In genomic region chr4:165360985-165361678, GRCh38 we compare ENCODE assay signal across 32 cellular contexts. TPM values are rescaled to one million over a fixed set of nuclear protein-coding genes. Genes with fewer than 3 reads are reported as not detected.
"Had no signal": no experiment of that assay in that cellular context is flagged by ENCODE, and none has a peak within 500 bp of the region (broad histone marks: within the 10 kb centered on the region; RNA-seq: fewer than 3 reads in every experiment).

No MANE protein-coding gene starts in this region.

- H3K27ac ChIP-seq: brain microvascular endothelial cell, Peyer's patch, SJSA1, VCaP had no signal

- ATAC-seq: activated naive CD4-positive, alpha-beta T cell treated with anti-CD3 and anti-CD28 coated beads, Interleukin-2, amount 50 U/mL, for 72 hours; activated T-cell treated with anti-CD3 and anti-CD28 coated beads, Interleukin-2, amount 50 U/mL, for 4 hours; PC-3 had no signal

- H3K4me3 Mint-ChIP-seq: activated B cell treated with CpG ODN at 0.5 μM for 24 hours; activated CD4-positive, alpha-beta memory T cell treated with anti-CD3 and anti-CD28 coated beads for 36 hours; activated naive CD4-positive, alpha-beta T cell treated with anti-CD3 and anti-CD28 coated beads for 36 hours; activated T-cell treated with anti-CD3 and anti-CD28 coated beads, Interleukin-2, amount 50 U/mL, for 4 hours had no signal

- H3K36me3 ChIP-seq: brain microvascular endothelial cell, Peyer's patch, SJSA1 had no signal

- H3K9me3 Mint-ChIP-seq: activated B cell treated with CpG ODN at 0.5 μM for 24 hours; activated CD4-positive, alpha-beta memory T cell treated with anti-CD3 and anti-CD28 coated beads for 36 hours; activated naive CD4-positive, alpha-beta T cell treated with anti-CD3 and anti-CD28 coated beads for 36 hours; activated naive CD4-positive, alpha-beta T cell treated with anti-CD3 and anti-CD28 coated beads, Interleukin-2, amount 50 U/mL, for 72 hours; activated T-cell treated with anti-CD3 and anti-CD28 coated beads, Interleukin-2, amount 50 U/mL, for 4 hours; activated T-helper 2 cell treated with anti-CD3 and anti-CD28 coated beads, Interferon-gamma antibody, Interleukin-2, Interleukin-4, amounts not matched to agents 10 μg/mL and 5 μg/mL and 100 μg/mL, durations not matched to agents 14 hours and 24 hours and 36 hours had no signal

- H3K27ac Mint-ChIP-seq: activated B cell treated with CpG ODN at 0.5 μM for 24 hours; activated CD4-positive, alpha-beta memory T cell treated with anti-CD3 and anti-CD28 coated beads for 36 hours; activated naive CD4-positive, alpha-beta T cell treated with anti-CD3 and anti-CD28 coated beads for 36 hours; activated naive CD4-positive, alpha-beta T cell treated with anti-CD3 and anti-CD28 coated beads, Interleukin-2, amount 50 U/mL, for 72 hours; activated T-helper 2 cell treated with anti-CD3 and anti-CD28 coated beads, Interferon-gamma antibody, Interleukin-2, Interleukin-4, amounts not matched to agents 10 μg/mL and 5 μg/mL and 100 μg/mL, durations not matched to agents 14 hours and 24 hours and 36 hours had no signal

- H3K36me3 Mint-ChIP-seq: activated CD4-positive, alpha-beta memory T cell treated with anti-CD3 and anti-CD28 coated beads for 36 hours; activated naive CD4-positive, alpha-beta T cell treated with anti-CD3 and anti-CD28 coated beads, Interleukin-2, amount 50 U/mL, for 72 hours had no signal

- H3K9me3 ChIP-seq: Peyer's patch, SJSA1 had no signal

- H3K27me3 ChIP-seq: brain microvascular endothelial cell, Peyer's patch, SJSA1 had no signal

- H3K4me3 ChIP-seq: Peyer's patch, SJSA1 had no signal

- H3K4me1 ChIP-seq: Peyer's patch, SJSA1 had no signal

- DNase-seq: activated B cell treated with CpG ODN at 0.5 μM for 24 hours; activated CD4-positive, alpha-beta memory T cell treated with anti-CD3 and anti-CD28 coated beads for 36 hours; activated CD4-positive, alpha-beta T cell treated with anti-CD3 and anti-CD28 coated beads for 4 hours; activated CD4-positive, alpha-beta T cell treated with anti-CD3 and anti-CD28 coated beads, Interleukin-2, amount 50 U/mL, for 1 hour; activated CD4-positive, CD25-positive, alpha-beta regulatory T cell treated with anti-CD3 and anti-CD28 coated beads, Interleukin-2, amount 50 U/mL, for 72 hours; activated CD8-positive, alpha-beta memory T cell treated with anti-CD3 and anti-CD28 coated beads, Interleukin-2, amount 50 U/mL, for 4 hours; activated gamma-delta T cell treated with Interleukin-2 at 50 U/mL for 16 hours; activated naive CD4-positive, alpha-beta T cell treated with anti-CD3 and anti-CD28 coated beads for 36 hours; activated T-cell treated with anti-CD3 and anti-CD28 coated beads for 4 hours; activated T-cell treated with anti-CD3 and anti-CD28 coated beads, Interleukin-2, amount 50 U/mL, for 4 hours; anterior cingulate cortex; brain microvascular endothelial cell; central memory CD4-positive, alpha-beta T cell; NCI-H1105 treated with DMSO at 0.1 percent for 48 hours; NCI-H1436; NCI-H1694; NCI-H1930; NCI-H2081 treated with DMSO at 0.1 percent for 48 hours; NCI-H345; NCI-H524 treated with DMSO at 0.1 percent for 48 hours; PC-3; Peyer's patch; RPMI8226; SHP77 treated with DMSO at 0.1 percent for 48 hours; SW 1271; T-helper 1 cell; T-helper 2 cell; T-helper 9 cell had no signal

RNA-seq across cellular contexts. Expression of gene CPE, which starts 17.7 kb away (rescaled TPM):
- total RNA-seq: activated B cell treated with CpG ODN at 0.5 μM for 24 hours; activated CD4-positive, alpha-beta memory T cell treated with anti-CD3 and anti-CD28 coated beads for 36 hours; activated naive CD4-positive, alpha-beta T cell treated with anti-CD3 and anti-CD28 coated beads, Interleukin-2, amount 50 U/mL, for 72 hours had no signal
